ENCODE assay signal across 11 cellular contexts in genomic region chr6:116359835-116360234, GRCh38.
"Had no signal": no experiment of that assay in that cellular context is flagged by ENCODE, and none has a peak within 500 bp of the region (broad histone marks: within the 10 kb centered on the region; RNA-seq: fewer than 3 reads in every experiment).

No MANE protein-coding gene starts in this region.

- H3K27ac Mint-ChIP-seq: GM23338, H9, HFFc6 had no signal

- H2AFZ ChIP-seq: GM23248, GM23338 had no signal

- FAIRE-seq: H1, H54 had no signal

- H3K4me1 ChIP-seq: HAP-1 had no signal

- H3K4me3 ChIP-seq: GM23248, GM23338, HAP-1 had no signal

- H3K4me3 Mint-ChIP-seq: GM23338, H9, HFFc6 had no signal

- H3K27ac ChIP-seq: GM23248 had no signal

- H3K9me3 ChIP-seq: HAP-1 had no signal

- H3K9me3 Mint-ChIP-seq: GM23338, H9, HFFc6 had no signal

- H3K4me2 ChIP-seq: GM23338 had no signal

- ATAC-seq: GM23338, HCT116 had no signal

- H3K9ac ChIP-seq: GM23248 had no signal

- H3K36me3 ChIP-seq: HAP-1 had no signal

- DNase-seq: GM23248, GOT3, H7, H9, HCEC 1CT, HFFc6 had no signal
